In the genomic region with DNA sequence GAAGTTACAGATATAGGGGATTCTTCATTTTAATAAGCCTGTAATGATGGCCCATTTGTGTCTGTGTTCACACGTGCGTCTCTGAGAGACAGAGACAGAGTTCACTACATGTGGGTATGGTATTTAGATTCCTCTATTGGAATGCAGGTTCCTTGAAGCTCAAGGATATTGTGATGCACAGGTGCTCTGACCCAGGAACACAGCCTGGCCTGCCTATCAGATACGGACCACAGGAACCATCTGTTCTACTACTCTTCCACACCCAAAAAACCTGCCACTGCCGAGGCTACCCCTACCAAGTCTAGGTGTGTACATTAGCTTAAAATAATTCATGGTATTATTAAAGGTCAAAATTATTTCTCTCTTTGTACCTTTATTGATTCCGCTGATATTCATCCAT, we compare ENCODE assay signal across 18 cellular contexts.
DNase-seq lines count a peak whose midpoint lies in the region; ATAC-seq and TF ChIP-seq lines count a peak whose summit lies in the region.
"Had no signal": no experiment of that assay in that cellular context is flagged by ENCODE, and none has a peak within 500 bp of the region (broad histone marks: within the 10 kb centered on the region; RNA-seq: fewer than 3 reads in every experiment).

No MANE protein-coding gene starts in this region.

- ATAC-seq in gastroesophageal sphincter, result no peak
- ATAC-seq: CD8-positive, alpha-beta T cell; HCT116 had no signal

- H3K27ac ChIP-seq in gastroesophageal sphincter (no peak overlapping the region), ascending aorta (no peak overlapping the region)
- H3K27ac ChIP-seq: 22Rv1, BLaER1, C4-2B had no signal

- no peak for TF ChIP-seq POLR2A in gastroesophageal sphincter (IDR thresholded peaks at IDR 0.05)

- WGBS in gastroesophageal sphincter (ENCODE audit: low coverage in 1 of 2), 2 donors, result 87 to 90% methylated on average over 3 to 5 of the region's 5 CpGs

- H3K27me3 ChIP-seq in gastroesophageal sphincter (no peaks in the 10 kb centered on the region), ascending aorta (no peaks in the 10 kb centered on the region)
- H3K27me3 ChIP-seq: BLaER1 had no signal

- TF ChIP-seq CTCF in gastroesophageal sphincter (IDR thresholded peaks at IDR 0.05) (no peak), ascending aorta (IDR thresholded peaks at IDR 0.05) (no peak)

- DNase-seq in DMS 273 (lab: John Stamatoyannopoulos, UW; ENCODE audit: unreplicated experiment) (peak; percentile 15), DMS 273 treated with DMSO at 0.1 percent for 48 hours (lab: John Stamatoyannopoulos, UW) (no peak), NCI-H82 (lab: John Stamatoyannopoulos, UW) (peak; percentile 52), NCI-H82 treated with DMSO at 0.1 percent for 48 hours (lab: John Stamatoyannopoulos, UW; ENCODE audit: unreplicated experiment) (no peak), cerebellum (ENCODE audit: low spot score) (peak; percentile 32), ascending aorta (ENCODE audit: low spot score in 2 of 2) (no peak)
- no peak for DNase-seq in stimulated activated CD4-positive, alpha-beta T cell treated with anti-CD3 and anti-CD28 coated beads, Interleukin-2, amount 100 ng/mL, for 48 hours
- DNase-seq: Caco-2; CD4-positive, CD25-positive, alpha-beta regulatory T cell; CD8-positive, alpha-beta T cell; DMS53; DMS79 treated with DMSO at 0.1 percent for 48 hours; H9 had no signal

- H3K36me3 ChIP-seq in gastroesophageal sphincter (no peaks in the 10 kb centered on the region), ascending aorta (no peaks in the 10 kb centered on the region)
- H3K36me3 ChIP-seq: BLaER1 had no signal

- H3K4me3 ChIP-seq in gastroesophageal sphincter, result no peak overlapping the region
- no peak overlapping the region for H3K4me3 ChIP-seq in ascending aorta
- H3K4me3 ChIP-seq: BLaER1 had no signal

- no peak for TF ChIP-seq EP300 in gastroesophageal sphincter (IDR thresholded peaks at IDR 0.05)

- intact Hi-C loops in ascending aorta (cut with DNase I), result no loop called here

- no peaks in the 10 kb centered on the region for H3K9me3 ChIP-seq in gastroesophageal sphincter
- no peaks in the 10 kb centered on the region for H3K9me3 ChIP-seq in ascending aorta
- H3K9me3 ChIP-seq: BLaER1, Caco-2 had no signal

- no peaks in the 10 kb centered on the region for H3K4me1 ChIP-seq in gastroesophageal sphincter
- H3K4me1 ChIP-seq in ascending aorta, result no peaks in the 10 kb centered on the region
- H3K4me1 ChIP-seq: BLaER1 had no signal

Comparison
In these comparisons a context has a peak if more than half of its experiments do, and no peak if none do; other contexts are left out.
1. DNase-seq: peak in DMS 273 (single experiment), NCI-H82 (single experiment) and cerebellum (single experiment); none in DMS 273 treated with DMSO at 0.1 percent for 48 hours (single experiment), NCI-H82 treated with DMSO at 0.1 percent for 48 hours (single experiment), stimulated activated CD4-positive, alpha-beta T cell treated with anti-CD3 and anti-CD28 coated beads, Interleukin-2, amount 100 ng/mL, for 48 hours (0 of 2) and ascending aorta (0 of 2).